In the genomic region with DNA sequence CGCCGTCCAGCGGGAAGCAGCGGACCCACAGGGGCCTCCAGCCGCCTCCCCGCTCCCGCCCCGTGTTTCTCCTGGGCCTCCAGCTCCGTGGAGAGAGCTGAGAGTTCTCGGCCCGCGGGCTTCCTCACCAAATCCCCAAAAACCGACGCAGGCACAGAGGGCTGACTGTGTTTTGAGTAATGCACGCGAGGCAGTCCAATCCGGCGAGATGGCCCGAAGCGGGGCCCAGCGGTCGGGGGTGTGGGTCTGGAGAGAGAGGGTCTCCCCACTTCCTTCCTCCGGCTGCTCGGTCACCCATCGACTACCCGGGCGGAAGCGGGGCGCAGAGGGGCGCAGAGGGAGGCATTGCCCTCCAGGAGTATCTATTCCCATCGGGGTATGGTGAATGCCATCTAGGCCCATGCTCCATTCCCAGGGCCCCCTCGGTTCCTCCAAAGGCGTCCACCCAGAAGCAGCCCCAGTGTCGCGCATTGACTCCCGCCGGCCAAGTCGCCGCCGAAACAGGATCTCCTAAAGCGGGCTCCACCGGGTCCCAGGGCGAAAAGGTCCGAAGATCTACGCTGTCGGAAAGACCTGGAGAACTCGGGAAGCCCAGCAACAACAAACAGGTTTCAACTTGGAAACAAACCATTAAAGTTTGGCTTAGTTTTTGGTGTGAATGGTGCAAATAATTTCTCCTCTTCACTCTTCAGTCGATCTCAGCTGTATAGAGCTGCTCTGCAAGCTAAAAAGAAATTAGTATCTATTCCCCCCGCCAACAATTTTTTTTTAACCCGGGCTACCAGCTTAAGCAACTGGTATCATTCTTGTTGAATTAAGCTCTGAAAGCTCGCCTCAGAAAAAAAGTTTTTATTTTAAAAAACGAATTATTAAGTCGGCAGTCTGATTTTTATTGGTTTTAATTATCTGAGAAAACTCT, we compare ENCODE assay signal across 3 cellular contexts.
TF ChIP-seq lines count a peak whose summit lies in the region.

No MANE protein-coding gene starts in this region.

TF ChIP-seq in HepG2, 621 proteins besides CTCF, POLR2A, EP300 and RAD21:
- TF ChIP-seq DR1 (CRISPR knock-in tag; IDR thresholded peaks at IDR 0.05) (no peak), ZNF770 (CRISPR knock-in tag; IDR thresholded peaks at IDR 0.05) (no peak), EZH2 (conservative IDR thresholded peaks at IDR 0.05; ENCODE audit: low read depth, low read length) (peak; percentile 68; the same call in 1 of the 2 replicates), ZNF816 (CRISPR knock-in tag; IDR thresholded peaks at IDR 0.05; ENCODE audit: borderline replicate concordance) (no peak)
TF ChIP-seq in HepG2: peak in this region for 1.

TF ChIP-seq in endothelial cell of umbilical vein, 7 proteins besides CTCF, POLR2A, EP300 and RAD21:
- peak; percentile 99 for TF ChIP-seq EZH2 (IDR thresholded peaks at IDR 0.05; ENCODE audit: borderline replicate concordance, low read depth, low read length, severe bottlenecking)
- TF ChIP-seq POLR2AphosphoS5 (IDR thresholded peaks at IDR 0.05; ENCODE audit: insufficient read depth, low read depth, low read length): no peak

TF ChIP-seq in HEK293T, 16 proteins besides CTCF, POLR2A, EP300 and RAD21:
- TF ChIP-seq PKNOX1 (IDR thresholded peaks at IDR 0.05) (no peak), HDGF (IDR thresholded peaks at IDR 0.05; ENCODE audit: borderline replicate concordance) (no peak), ZNF384 (IDR thresholded peaks at IDR 0.05) (no peak), L3MBTL2 (conservative IDR thresholded peaks at IDR 0.05) (no peak), FOXA1 (IDR thresholded peaks at IDR 0.05) (no peak), FOXM1 (IDR thresholded peaks at IDR 0.05; ENCODE audit: borderline replicate concordance) (no peak), LEF1 (IDR thresholded peaks at IDR 0.05; ENCODE audit: borderline replicate concordance) (no peak), SUZ12 (IDR thresholded peaks at IDR 0.05) (no peak), BHLHE40 (IDR thresholded peaks at IDR 0.05; ENCODE audit: borderline replicate concordance) (no peak), FOXK2 (IDR thresholded peaks at IDR 0.05) (no peak)
